In the genomic region with DNA sequence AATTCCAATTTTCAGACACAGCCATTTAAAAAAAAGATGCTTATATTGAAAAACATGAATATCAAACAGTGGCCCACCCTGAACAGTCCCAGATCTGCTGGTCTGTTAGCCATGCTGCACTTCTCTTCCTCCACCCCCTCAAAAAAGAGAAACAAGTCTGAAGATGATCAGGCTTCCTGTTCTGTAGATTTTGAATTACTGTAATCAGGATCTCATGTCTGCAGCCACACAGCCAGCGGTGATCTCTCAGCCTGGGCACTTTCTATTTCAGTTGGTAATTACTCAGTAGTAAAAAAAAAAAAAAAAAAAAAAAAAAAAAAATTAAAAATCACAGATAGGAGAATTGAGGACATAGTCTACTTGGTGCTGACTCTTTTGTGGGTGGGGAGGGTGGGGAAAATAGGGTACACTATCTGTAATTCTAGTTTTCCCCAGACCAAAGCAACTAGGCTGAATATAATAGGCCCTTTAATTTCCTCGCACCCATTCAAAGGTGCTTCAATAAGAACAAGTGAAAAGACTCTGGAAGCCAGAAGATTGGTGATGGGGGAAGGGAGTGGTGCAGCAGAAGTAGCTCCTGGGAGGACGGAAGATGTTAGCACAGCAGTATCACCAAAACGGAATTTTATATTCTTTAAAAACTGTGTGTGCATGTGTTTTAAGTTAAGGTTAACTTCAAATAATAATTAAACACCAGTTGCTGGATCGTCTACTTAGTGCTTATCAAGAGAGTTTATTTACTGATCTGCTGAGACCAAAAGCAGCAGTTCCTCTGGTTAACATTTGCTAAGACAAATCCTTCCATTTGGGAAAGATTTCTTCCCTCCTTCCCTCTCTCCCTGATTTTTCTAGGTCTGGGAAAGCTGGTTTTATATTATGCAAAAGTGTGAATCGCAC, we compare ENCODE assay signal across 9 cellular contexts. TPM values are rescaled to one million over a fixed set of nuclear protein-coding genes. Genes with fewer than 3 reads are reported as not detected.
A peak's percentile ranks its signal among the peaks of the same experiment; 100 is the strongest.
DNase-seq lines count a peak whose midpoint lies in the region; ATAC-seq, FAIRE-seq and TF ChIP-seq lines count a peak whose summit lies in the region.
"Had no signal": no experiment of that assay in that cellular context is flagged by ENCODE, and none has a peak within 500 bp of the region (broad histone marks: within the 10 kb centered on the region; RNA-seq: fewer than 3 reads in every experiment).

No MANE protein-coding gene starts in this region.

- H3K27me3 Mint-ChIP-seq in naive thymus-derived CD8-positive, alpha-beta T cell = no peaks in the 10 kb centered on the region

- H3K9me3 ChIP-seq in Loucy (ENCODE audit: insufficient read depth, low read depth, low read length) (no peaks in the 10 kb centered on the region), K562 (replicated peaks; ENCODE audit: control insufficient read depth, insufficient read depth, low read depth, low read length) (no peaks in the 10 kb centered on the region), aorta (ENCODE audit: control insufficient read depth, low read length) (no peaks in the 10 kb centered on the region)
- H3K9me3 ChIP-seq: neutrophil had no signal

- H3K4me1 ChIP-seq in Loucy (ENCODE audit: insufficient read depth, low read length, poor library complexity, severe bottlenecking) = peaks cover 40% of the 10 kb centered on the region
- peaks cover 0 to 8% of the 10 kb centered on the region in 2 experiments; a peak in 4 of 5 replicates for H3K4me1 ChIP-seq in K562 (replicated peaks in 1 of 2; ENCODE audit: control insufficient read depth in 2 of 2, insufficient read depth in 2 of 2, low read length in 2 of 2)
- H3K4me1 ChIP-seq in aorta (ENCODE audit: control insufficient read depth in 1 of 2, insufficient read depth in 2 of 2, low read length in 2 of 2) = no peaks in the 10 kb centered on the region

- H3K9me1 ChIP-seq in K562 (ENCODE audit: control insufficient read depth, insufficient read depth, low read length) = no peaks in the 10 kb centered on the region

- H3K27me3 ChIP-seq in Loucy (ENCODE audit: insufficient read depth, low read length, poor library complexity, severe bottlenecking) = no peaks in the 10 kb centered on the region
- no peaks in the 10 kb centered on the region for H3K27me3 ChIP-seq in K562 (ENCODE audit: control insufficient read depth in 2 of 2, insufficient read depth in 2 of 2, low read length in 2 of 2)
- no peaks in the 10 kb centered on the region for H3K27me3 ChIP-seq in aorta (ENCODE audit: control insufficient read depth in 1 of 2, insufficient read depth in 2 of 2, low read length in 1 of 2)
- H3K27me3 ChIP-seq: neutrophil had no signal

- peak; percentile 80 for FAIRE-seq in GM18507 (lab: Jason Lieb, UNC)
- FAIRE-seq in K562 (lab: Jason Lieb, UNC) = no peak

- H3K4me3 Mint-ChIP-seq in naive thymus-derived CD8-positive, alpha-beta T cell = peak overlapping the region; percentile 57 to 82 (median 77)

- H4K20me1 ChIP-seq in Loucy (ENCODE audit: insufficient read depth, low read length, poor library complexity, severe bottlenecking) (no peaks in the 10 kb centered on the region), K562 (replicated peaks; ENCODE audit: control insufficient read depth, insufficient read depth, low read length) (no peaks in the 10 kb centered on the region)

- POLR2A ChIA-PET in K562 (lab: Yijun Ruan, JAX) = no interaction called here
- POLR2A ChIA-PET in naive thymus-derived CD8-positive, alpha-beta T cell (lab: Charles Lee) = no interaction called here

- intact Hi-C loops in K562 (cut with micrococcal nuclease) (loop anchor here (5.0 kb wide), 1 partner anchor 46 kb away; a partner anchor contains a TSS), aorta (cut with DNase I) (no loop called here)

- no peak for TF ChIP-seq CTCF in Loucy (conservative IDR thresholded peaks at IDR 0.05; ENCODE audit: low read length)
- TF ChIP-seq CTCF in K562 (IDR thresholded peaks at IDR 0.05 in 2 of 3, conservative IDR thresholded peaks at IDR 0.05 in 1 of 3; ENCODE audit: insufficient read depth in 2 of 3, low read depth in 1 of 3, low read length in 3 of 3) = no peak

- H3K36me3 ChIP-seq in Loucy (ENCODE audit: insufficient read depth, low read length) (no peaks in the 10 kb centered on the region), K562 (ENCODE audit: control insufficient read depth, insufficient read depth, low read length) (no peaks in the 10 kb centered on the region), aorta (ENCODE audit: control insufficient read depth in 1 of 2, insufficient read depth in 2 of 2, low read length in 1 of 2) (no peaks in the 10 kb centered on the region)
- H3K36me3 ChIP-seq: neutrophil had no signal

- DNase-seq in GM18507 (ENCODE audit: extremely low spot score, insufficient read length, low read depth) = peak; percentile 11
- DNase-seq in K562 (ENCODE audit: extremely low read depth in 1 of 4, low spot score in 3 of 4) = no peak
- DNase-seq in naive thymus-derived CD8-positive, alpha-beta T cell = peak in 2 of 10 donors; percentile 6 to 23
- no peak for DNase-seq in aorta
- DNase-seq in DMS53 (lab: John Stamatoyannopoulos, UW) = no peak
- DNase-seq in SKM-1 treated with dmso at 0.1 percent for 144 hours (lab: John Stamatoyannopoulos, UW; ENCODE audit: unreplicated experiment) = no peak

- H3K79me2 ChIP-seq in Loucy (ENCODE audit: insufficient read depth, low read length) (no peaks in the 10 kb centered on the region), K562 (ENCODE audit: control insufficient read depth, insufficient read depth, low read length) (no peaks in the 10 kb centered on the region)

- no peaks in the 10 kb centered on the region for H3K9me2 ChIP-seq in Loucy (replicated peaks; ENCODE audit: low read depth, low read length)

- peak; percentile 80 for ATAC-seq in GM21737 (IDR thresholded peaks at IDR 0.05; ENCODE audit: unreplicated experiment)
- peak; percentile 41 for ATAC-seq in K562
- peak; percentile 20 to 55 for ATAC-seq in naive thymus-derived CD8-positive, alpha-beta T cell
- ATAC-seq in aorta (ENCODE audit: low FRiP score) = no peak

- peak overlapping the region; percentile 54 for H3K27ac ChIP-seq in K562 (ENCODE audit: extremely low read depth, low read depth, low read length)
- no peak overlapping the region for H3K27ac ChIP-seq in aorta (ENCODE audit: low read depth in 1 of 2, low read length in 2 of 2)
- H3K27ac ChIP-seq: neutrophil had no signal

- no peak for TF ChIP-seq POLR2A in K562 (conservative IDR thresholded peaks at IDR 0.05)

- peak overlapping the region; percentile 65 for H3K4me3 ChIP-seq in Loucy (ENCODE audit: low read length, poor library complexity, severe bottlenecking)
- H3K4me3 ChIP-seq in K562 = no peak overlapping the region
- no peak overlapping the region for H3K4me3 ChIP-seq in aorta (ENCODE audit: low read length in 2 of 2)

- H2AFZ ChIP-seq in Loucy (ENCODE audit: low read length) (no peak overlapping the region), K562 (ENCODE audit: low read depth, low read length) (peak overlapping the region; percentile 86)

- H3K9me3 Mint-ChIP-seq in naive thymus-derived CD8-positive, alpha-beta T cell = no peaks in the 10 kb centered on the region

- peak overlapping the region; percentile 82 for H3K4me2 ChIP-seq in Loucy (ENCODE audit: low read depth, low read length, poor library complexity, severe bottlenecking)
- peak overlapping the region; percentile 29 for H3K4me2 ChIP-seq in K562 (ENCODE audit: insufficient read depth, low read length)

- no TSS peak for BruUV-seq in K562 (replicated peaks; lab: Mats Ljungman, UMichigan)

- H3K27ac Mint-ChIP-seq in naive thymus-derived CD8-positive, alpha-beta T cell = peak overlapping the region; percentile 63 to 90 (median 86)

- CTCF ChIA-PET in K562 (lab: Yijun Ruan, JAX; ENCODE audit: low intra/inter-chr PET ratio) = no interaction called here

- H3K9ac ChIP-seq in Loucy (ENCODE audit: low read depth, low read length, poor library complexity, severe bottlenecking) = peak overlapping the region; percentile 64
- no peak overlapping the region; a peak in 2 of 4 replicates for H3K9ac ChIP-seq in K562 (ENCODE audit: insufficient read depth in 1 of 2, low read depth in 2 of 2, low read length in 2 of 2)

- peaks cover 12 to 31% (median 22%) of the 10 kb centered on the region in 4 donors for H3K4me1 Mint-ChIP-seq in naive thymus-derived CD8-positive, alpha-beta T cell

- TF ChIP-seq EP300 in K562 (IDR thresholded peaks at IDR 0.05; ENCODE audit: low read length) = no peak

- H3F3A ChIP-seq in Loucy (ENCODE audit: low read depth) = peaks cover 4% of the 10 kb centered on the region; the same call in 1 of the 2 replicates

- TF ChIP-seq RAD21 in K562 (CRISPR knock-in tag; conservative IDR thresholded peaks at IDR 0.05 in 1 of 2, IDR thresholded peaks at IDR 0.05 in 1 of 2) = no peak

- WGBS in K562 (ENCODE audit: insufficient coverage, low coverage, missing lambda C conversion rate) = 25% methylated on average over 5 of the region's 6 CpGs
- WGBS in aorta, 2 donors = 64 to 68% methylated on average over 6 of the region's 6 CpGs

- H3K36me3 Mint-ChIP-seq in naive thymus-derived CD8-positive, alpha-beta T cell = no peaks in the 10 kb centered on the region

- in situ Hi-C loops in K562 (cut with MboI) = no loop called here

RNA-seq across cellular contexts. Expression of a gene that starts 47.1 kb away (rescaled TPM):
- total RNA-seq in K562 (2011; cell fraction: chromatin; rRNA removed; ENCODE audit: low replicate concordance) = 3.2 TPM in 2 replicates
- total RNA-seq in K562 (2011; cell fraction: nucleolus; rRNA removed) = 1.4 and 2.3 TPM in 2 replicates
- 2.4 and 3.0 TPM in 2 replicates for total RNA-seq in K562 (2011; cell fraction: nucleoplasm; rRNA removed)
- total RNA-seq in K562 (2014; rRNA removed) = 0.37 and 1.9 TPM in 2 replicates
- 0.25 and 0.54 TPM in 2 replicates for total RNA-seq in K562 (2014; rRNA removed; fragmentation: Illumina TruSeq; extraction: Trizol)
- 0.15 and 0.29 TPM in 2 replicates for total RNA-seq in K562 (2015; rRNA removed; fragmentation: Illumina TruSeq; extraction: Trizol)
- 1.00 and 1.0 TPM in 2 replicates for total RNA-seq in K562 (2021)
- polyA plus RNA-seq in K562 (2011; rRNA removed) = 0.91 and 1.1 TPM in 2 replicates
- 0.66 and 1.4 TPM in 2 replicates for polyA plus RNA-seq in K562 (2011; cell fraction: cytosol; rRNA removed)
- polyA plus RNA-seq in K562 (2011; cell fraction: nucleus; rRNA removed) = 1.5 and 1.9 TPM in 2 replicates
- polyA plus RNA-seq in K562 (2012) = 0.30 and 0.32 TPM in 2 replicates
- 0.36 and 0.55 TPM in 2 replicates for polyA plus RNA-seq in K562 (2014; fragmentation: Illumina TruSeq; extraction: Trizol)
- polyA plus RNA-seq in K562 (2014; fragmentation: Nextera tagmentation; extraction: Ambion mirVana) = under 1 TPM in 1 of 2 experiments, not detected in 1; 0.18 TPM
- 0.36 and 0.81 TPM in 2 replicates for polyA plus RNA-seq in K562 (2014; rRNA removed)
- polyA minus RNA-seq in K562 (2011; rRNA and poly(A)+ RNA removed) = 1.1 and 2.4 TPM in 2 replicates
- polyA minus RNA-seq in K562 (2011; cell fraction: cytosol; rRNA and poly(A)+ RNA removed) = 0.67 and 1.3 TPM in 2 replicates
- 1.8 and 3.6 TPM in 2 replicates for polyA minus RNA-seq in K562 (2011; cell fraction: nucleus; rRNA and poly(A)+ RNA removed)
- 1 to 10 TPM; 8.1 to 9.0 TPM for total RNA-seq in naive thymus-derived CD8-positive, alpha-beta T cell
- polyA plus RNA-seq in naive thymus-derived CD8-positive, alpha-beta T cell = 10 to 100 TPM in 1 of 3 donors, 1 to 10 TPM in 2; 6.9 to 11.0 (median 9.7) TPM
- 100 to 1,000 TPM; 209 to 210 TPM for total RNA-seq in aorta
- 10 to 100 TPM; 21.0 to 92.6 TPM for polyA plus RNA-seq in aorta

Comparison
In these comparisons a context has a peak if more than half of its experiments do, and no peak if none do; other contexts are left out.
1. RNA of a gene that starts 47.1 kb away (total RNA-seq): 209 to 210 TPM in aorta; 8.1 to 9.0 TPM in naive thymus-derived CD8-positive, alpha-beta T cell and 0.15 to 3.2 TPM in K562; every median in the first group is over 10 times any median in the second.